Comparison of ENCODE assay signal across 1 cellular context in the genomic region with DNA sequence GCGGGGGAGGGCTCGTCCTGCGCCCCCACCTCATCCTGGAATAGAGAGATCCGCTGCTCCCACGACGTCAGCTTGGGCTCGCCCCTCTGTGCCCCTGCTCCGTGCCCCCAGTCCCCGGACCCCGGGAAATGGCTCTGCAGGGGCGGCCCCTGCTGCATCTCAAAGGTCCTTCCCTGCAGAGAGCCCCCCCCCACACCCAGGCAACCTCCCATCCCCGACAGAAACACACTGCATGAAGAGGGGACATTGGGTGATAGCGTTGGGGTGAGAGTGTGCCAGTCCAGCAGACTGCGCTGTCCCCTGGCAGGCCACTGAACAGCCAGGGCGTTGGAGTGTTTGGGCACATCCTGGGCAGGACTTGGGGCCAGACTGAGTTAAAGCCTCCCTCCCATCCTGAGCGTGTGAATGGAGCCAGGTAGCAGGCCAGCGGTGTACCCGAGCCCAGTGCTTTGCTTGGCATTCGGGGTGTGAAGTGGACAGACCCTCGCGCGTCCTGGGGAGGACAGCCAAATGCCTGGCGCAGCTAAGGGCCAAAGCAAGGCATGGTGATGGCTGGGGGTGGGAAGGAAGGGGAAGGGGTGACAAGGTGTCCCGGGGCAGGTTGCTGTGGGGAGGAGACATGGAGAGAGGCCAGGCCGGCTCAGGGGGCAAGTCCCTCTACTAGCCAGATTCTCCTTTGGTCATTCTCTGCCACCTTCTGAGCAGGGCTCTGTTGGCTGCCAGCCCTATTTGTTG.
TF ChIP-seq lines count a peak whose summit lies in the region.

No MANE protein-coding gene starts in this region.

TF ChIP-seq in A549, 52 proteins besides CTCF, POLR2A, EP300 and RAD21 (continued from another document):
- TF ChIP-seq, protein P1, sequence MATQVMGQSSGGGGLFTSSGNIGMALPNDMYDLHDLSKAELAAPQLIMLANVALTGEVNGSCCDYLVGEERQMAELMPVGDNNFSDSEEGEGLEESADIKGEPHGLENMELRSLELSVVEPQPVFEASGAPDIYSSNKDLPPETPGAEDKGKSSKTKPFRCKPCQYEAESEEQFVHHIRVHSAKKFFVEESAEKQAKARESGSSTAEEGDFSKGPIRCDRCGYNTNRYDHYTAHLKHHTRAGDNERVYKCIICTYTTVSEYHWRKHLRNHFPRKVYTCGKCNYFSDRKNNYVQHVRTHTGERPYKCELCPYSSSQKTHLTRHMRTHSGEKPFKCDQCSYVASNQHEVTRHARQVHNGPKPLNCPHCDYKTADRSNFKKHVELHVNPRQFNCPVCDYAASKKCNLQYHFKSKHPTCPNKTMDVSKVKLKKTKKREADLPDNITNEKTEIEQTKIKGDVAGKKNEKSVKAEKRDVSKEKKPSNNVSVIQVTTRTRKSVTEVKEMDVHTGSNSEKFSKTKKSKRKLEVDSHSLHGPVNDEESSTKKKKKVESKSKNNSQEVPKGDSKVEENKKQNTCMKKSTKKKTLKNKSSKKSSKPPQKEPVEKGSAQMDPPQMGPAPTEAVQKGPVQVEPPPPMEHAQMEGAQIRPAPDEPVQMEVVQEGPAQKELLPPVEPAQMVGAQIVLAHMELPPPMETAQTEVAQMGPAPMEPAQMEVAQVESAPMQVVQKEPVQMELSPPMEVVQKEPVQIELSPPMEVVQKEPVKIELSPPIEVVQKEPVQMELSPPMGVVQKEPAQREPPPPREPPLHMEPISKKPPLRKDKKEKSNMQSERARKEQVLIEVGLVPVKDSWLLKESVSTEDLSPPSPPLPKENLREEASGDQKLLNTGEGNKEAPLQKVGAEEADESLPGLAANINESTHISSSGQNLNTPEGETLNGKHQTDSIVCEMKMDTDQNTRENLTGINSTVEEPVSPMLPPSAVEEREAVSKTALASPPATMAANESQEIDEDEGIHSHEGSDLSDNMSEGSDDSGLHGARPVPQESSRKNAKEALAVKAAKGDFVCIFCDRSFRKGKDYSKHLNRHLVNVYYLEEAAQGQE (IDR thresholded peaks at IDR 0.05): peak; percentile 10; the same call in 1 of the 2 replicates
